ENCODE assay signal across 2 cellular contexts in genomic region chr19:33879818-33880575, GRCh38.
TF ChIP-seq lines count a peak whose summit lies in the region.

No MANE protein-coding gene starts in this region.

TF ChIP-seq in liver, 16 proteins besides CTCF, POLR2A, EP300 and RAD21 (continued from another document):
- TF ChIP-seq REST (IDR thresholded peaks at IDR 0.05), result no peak

TF ChIP-seq in HepG2, 621 proteins besides CTCF, POLR2A, EP300 and RAD21 (continued from another document):
- no peak for TF ChIP-seq AHDC1 (CRISPR knock-in tag; IDR thresholded peaks at IDR 0.05; ENCODE audit: borderline replicate concordance)
- no peak for TF ChIP-seq ZNF850 (CRISPR knock-in tag; conservative IDR thresholded peaks at IDR 0.05)
- TF ChIP-seq HMG20B (CRISPR knock-in tag; conservative IDR thresholded peaks at IDR 0.05), result no peak
- no peak for TF ChIP-seq ASH2L (IDR thresholded peaks at IDR 0.05; ENCODE audit: insufficient read length, low read depth, low read length)
- TF ChIP-seq FOSL1 (CRISPR knock-in tag; IDR thresholded peaks at IDR 0.05; ENCODE audit: borderline replicate concordance), result no peak
- TF ChIP-seq FOXK1 (CRISPR knock-in tag; IDR thresholded peaks at IDR 0.05; ENCODE audit: borderline replicate concordance, low read depth), result no peak
- no peak for TF ChIP-seq CBX1 (IDR thresholded peaks at IDR 0.05; ENCODE audit: low read depth)
- no peak for TF ChIP-seq NR2C2 (CRISPR knock-in tag; IDR thresholded peaks at IDR 0.05; ENCODE audit: borderline replicate concordance)
- TF ChIP-seq TBP (CRISPR knock-in tag; IDR thresholded peaks at IDR 0.05), result no peak
- TF ChIP-seq HNF4A (CRISPR knock-in tag; IDR thresholded peaks at IDR 0.05), result no peak
- TF ChIP-seq ATM (IDR thresholded peaks at IDR 0.05; ENCODE audit: borderline replicate concordance), result no peak
- TF ChIP-seq AGO1 (IDR thresholded peaks at IDR 0.05; ENCODE audit: low read depth, low read length, poor library complexity, severe bottlenecking), result no peak
- no peak for TF ChIP-seq ZNF451 (CRISPR knock-in tag; IDR thresholded peaks at IDR 0.05)
- TF ChIP-seq NAIF1 (CRISPR knock-in tag; IDR thresholded peaks at IDR 0.05; ENCODE audit: borderline replicate concordance), result no peak
- TF ChIP-seq GATA4 (IDR thresholded peaks at IDR 0.05; ENCODE audit: borderline replicate concordance, low read depth), result no peak
- TF ChIP-seq SNAPC5 (CRISPR knock-in tag; IDR thresholded peaks at IDR 0.05; ENCODE audit: borderline replicate concordance), result no peak
- TF ChIP-seq AGO2 (optimal IDR thresholded peaks at IDR 0.05; ENCODE audit: low read depth, low read length), result no peak
